In genomic region chr2:33320573-33320972, GRCh38 we compare ENCODE assay signal across 25 cellular contexts.
DNase-seq lines count a peak whose midpoint lies in the region; ATAC-seq, FAIRE-seq and TF ChIP-seq lines count a peak whose summit lies in the region.
"Had no signal": no experiment of that assay in that cellular context is flagged by ENCODE, and none has a peak within 500 bp of the region (broad histone marks: within the 10 kb centered on the region; RNA-seq: fewer than 3 reads in every experiment).

No MANE protein-coding gene starts in this region.

- peaks cover 48% of the 10 kb centered on the region for H3K4me1 ChIP-seq in KMS-11 (ENCODE audit: low read depth, poor library complexity, severe bottlenecking)
- H3K4me1 ChIP-seq in K562 (replicated peaks in 1 of 2; ENCODE audit: control insufficient read depth in 2 of 2, insufficient read depth in 2 of 2, low read length in 2 of 2): no peaks in the 10 kb centered on the region
- H3K4me1 ChIP-seq in osteoblast (ENCODE audit: insufficient read depth, low read length): peaks cover 23% of the 10 kb centered on the region
- H3K4me1 ChIP-seq: foreskin keratinocyte had no signal

- TF ChIP-seq CTCF in KMS-11 (conservative IDR thresholded peaks at IDR 0.05; ENCODE audit: low read depth, low read length) (no peak), K562 (IDR thresholded peaks at IDR 0.05 in 2 of 3, conservative IDR thresholded peaks at IDR 0.05 in 1 of 3; ENCODE audit: insufficient read depth in 2 of 3, low read depth in 1 of 3, low read length in 3 of 3) (no peak), osteoblast (IDR thresholded peaks at IDR 0.05; ENCODE audit: extremely low read depth, low read depth, low read length) (no peak)

- TF ChIP-seq EP300 in K562 (IDR thresholded peaks at IDR 0.05; ENCODE audit: low read length): no peak

- WGBS in K562 (ENCODE audit: insufficient coverage, low coverage, missing lambda C conversion rate): 15% methylated on average over 3 of the region's 3 CpGs

- in situ Hi-C loops in K562 (cut with MboI): no loop called here

- H3K4me3 ChIP-seq in KMS-11 (IDR thresholded peaks at IDR 0.05; ENCODE audit: insufficient read depth, low read depth, low read length) (no peak overlapping the region), K562 (no peak overlapping the region), osteoblast (ENCODE audit: insufficient read depth, low read length) (no peak overlapping the region)
- H3K4me3 ChIP-seq: hepatocyte, psoas muscle, skin epidermis had no signal

- H4K20me1 ChIP-seq in KMS-11 (ENCODE audit: insufficient read depth) (no peaks in the 10 kb centered on the region), K562 (replicated peaks; ENCODE audit: control insufficient read depth, insufficient read depth, low read length) (no peaks in the 10 kb centered on the region), osteoblast (ENCODE audit: insufficient read depth, low read length) (no peaks in the 10 kb centered on the region)

- no peaks in the 10 kb centered on the region for H3K36me3 ChIP-seq in KMS-11 (ENCODE audit: insufficient read depth)
- no peaks in the 10 kb centered on the region for H3K36me3 ChIP-seq in K562 (ENCODE audit: control insufficient read depth, insufficient read depth, low read length)
- H3K36me3 ChIP-seq in osteoblast (ENCODE audit: insufficient read depth, low read length): peaks cover 26% of the 10 kb centered on the region

- FAIRE-seq in K562 (lab: Jason Lieb, UNC): peak; percentile 19
- FAIRE-seq in frontal cortex (lab: Jason Lieb, UNC): no peak

- H3K9ac ChIP-seq in KMS-11: peak overlapping the region; percentile 30; the same call in 1 of the 2 replicates
- no peak overlapping the region for H3K9ac ChIP-seq in K562 (ENCODE audit: insufficient read depth in 1 of 2, low read depth in 2 of 2, low read length in 2 of 2)

- ATAC-seq in K562: no peak
- ATAC-seq: foreskin keratinocyte had no signal

- H3K27me3 ChIP-seq in KMS-11 (ENCODE audit: insufficient read depth, low read depth) (no peaks in the 10 kb centered on the region), K562 (ENCODE audit: control insufficient read depth in 2 of 2, insufficient read depth in 2 of 2, low read length in 2 of 2) (no peaks in the 10 kb centered on the region), osteoblast (ENCODE audit: insufficient read depth, low read length) (no peaks in the 10 kb centered on the region)
- H3K27me3 ChIP-seq: foreskin keratinocyte, hepatocyte had no signal

- POLR2A ChIA-PET in K562 (lab: Yijun Ruan, JAX): no interaction called here

- DNase-seq in DMS53 (lab: John Stamatoyannopoulos, UW) (peak; percentile 4), DMS53 treated with DMSO at 0.1 percent for 48 hours (lab: John Stamatoyannopoulos, UW; ENCODE audit: unreplicated experiment) (no peak), K562 (ENCODE audit: extremely low read depth in 1 of 4, low spot score in 3 of 4) (no peak), osteoblast (ENCODE audit: insufficient read length, low spot score, missing footprints) (peak; percentile 6), NOMO-1 treated with dmso at 0.1 percent for 144 hours (lab: John Stamatoyannopoulos, UW; ENCODE audit: unreplicated experiment) (no peak), UCSD-AML1 (lab: John Stamatoyannopoulos, UW; ENCODE audit: unreplicated experiment) (no peak), frontal cortex (ENCODE audit: low spot score in 2 of 2) (no peak)
- DNase-seq: activated naive CD4-positive, alpha-beta T cell treated with anti-CD3 and anti-CD28 coated beads, Interleukin-2, amount 10 ng/mL, durations not matched to agents 7 days and 5 days; CD4-positive, alpha-beta memory T cell; DMS153; foreskin keratinocyte; GF-D8; HCEC 1CT; NCI-H187 treated with DMSO at 0.1 percent for 48 hours; NCI-H345; NCI-H774; OCI-M1; psoas muscle; stimulated activated CD4-positive, alpha-beta T cell treated with anti-CD3 and anti-CD28 coated beads, Interleukin-4, amount 100 ng/mL, for 1 hour; trophoblast cell had no signal

- TF ChIP-seq RAD21 in K562 (CRISPR knock-in tag; conservative IDR thresholded peaks at IDR 0.05 in 1 of 2, IDR thresholded peaks at IDR 0.05 in 1 of 2): no peak

- H3K9me3 ChIP-seq in K562 (replicated peaks; ENCODE audit: control insufficient read depth, insufficient read depth, low read depth, low read length): no peaks in the 10 kb centered on the region
- H3K9me3 ChIP-seq in osteoblast (ENCODE audit: low read depth, low read length): no peaks in the 10 kb centered on the region
- H3K9me3 ChIP-seq: psoas muscle had no signal

- H3K9me1 ChIP-seq in K562 (ENCODE audit: control insufficient read depth, insufficient read depth, low read length): no peaks in the 10 kb centered on the region

- CTCF ChIA-PET in K562 (lab: Yijun Ruan, JAX; ENCODE audit: low intra/inter-chr PET ratio): no interaction called here

- no peak for TF ChIP-seq POLR2A in K562 (conservative IDR thresholded peaks at IDR 0.05)

- H2AFZ ChIP-seq in KMS-11 (ENCODE audit: low read depth): no peak overlapping the region
- H2AFZ ChIP-seq in K562 (ENCODE audit: low read depth, low read length): no peak overlapping the region
- no peak overlapping the region for H2AFZ ChIP-seq in osteoblast (ENCODE audit: low read length)
- H2AFZ ChIP-seq: hepatocyte had no signal

- intact Hi-C loops in K562 (cut with micrococcal nuclease): no loop called here

- peak overlapping the region; percentile 55 for H3K4me2 ChIP-seq in KMS-11
- H3K4me2 ChIP-seq in K562 (ENCODE audit: insufficient read depth, low read length): no peak overlapping the region
- H3K4me2 ChIP-seq in osteoblast (ENCODE audit: insufficient read depth, low read length): peak overlapping the region; percentile 77
- H3K4me2 ChIP-seq: hepatocyte had no signal

- H3K79me2 ChIP-seq in KMS-11 (ENCODE audit: insufficient read depth, low read depth) (no peaks in the 10 kb centered on the region), K562 (ENCODE audit: control insufficient read depth, insufficient read depth, low read length) (no peaks in the 10 kb centered on the region), osteoblast (ENCODE audit: insufficient read depth, low read length) (no peaks in the 10 kb centered on the region)
- H3K79me2 ChIP-seq: hepatocyte had no signal

- H3K27ac ChIP-seq in KMS-11 (peak overlapping the region; percentile 76; the same call in 1 of the 2 replicates), K562 (ENCODE audit: extremely low read depth, low read depth, low read length) (no peak overlapping the region), osteoblast (ENCODE audit: low read depth, low read length) (peak overlapping the region; percentile 88)
- H3K27ac ChIP-seq: 22Rv1, epithelial cell of prostate, foreskin keratinocyte, hepatocyte, psoas muscle had no signal

- no TSS peak for BruUV-seq in K562 (replicated peaks; lab: Mats Ljungman, UMichigan)

TF ChIP-seq in K562, 482 proteins besides CTCF, POLR2A, EP300 and RAD21 (continues in another document):
- TF ChIP-seq, protein P1, sequence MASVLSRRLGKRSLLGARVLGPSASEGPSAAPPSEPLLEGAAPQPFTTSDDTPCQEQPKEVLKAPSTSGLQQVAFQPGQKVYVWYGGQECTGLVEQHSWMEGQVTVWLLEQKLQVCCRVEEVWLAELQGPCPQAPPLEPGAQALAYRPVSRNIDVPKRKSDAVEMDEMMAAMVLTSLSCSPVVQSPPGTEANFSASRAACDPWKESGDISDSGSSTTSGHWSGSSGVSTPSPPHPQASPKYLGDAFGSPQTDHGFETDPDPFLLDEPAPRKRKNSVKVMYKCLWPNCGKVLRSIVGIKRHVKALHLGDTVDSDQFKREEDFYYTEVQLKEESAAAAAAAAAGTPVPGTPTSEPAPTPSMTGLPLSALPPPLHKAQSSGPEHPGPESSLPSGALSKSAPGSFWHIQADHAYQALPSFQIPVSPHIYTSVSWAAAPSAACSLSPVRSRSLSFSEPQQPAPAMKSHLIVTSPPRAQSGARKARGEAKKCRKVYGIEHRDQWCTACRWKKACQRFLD (CRISPR knock-in tag; IDR thresholded peaks at IDR 0.05): no peak
- no peak for TF ChIP-seq BACH1 (tag; IDR thresholded peaks at IDR 0.05)
- TF ChIP-seq MCM5 (IDR thresholded peaks at IDR 0.05; ENCODE audit: low read depth): no peak
- TF ChIP-seq, protein P2, sequence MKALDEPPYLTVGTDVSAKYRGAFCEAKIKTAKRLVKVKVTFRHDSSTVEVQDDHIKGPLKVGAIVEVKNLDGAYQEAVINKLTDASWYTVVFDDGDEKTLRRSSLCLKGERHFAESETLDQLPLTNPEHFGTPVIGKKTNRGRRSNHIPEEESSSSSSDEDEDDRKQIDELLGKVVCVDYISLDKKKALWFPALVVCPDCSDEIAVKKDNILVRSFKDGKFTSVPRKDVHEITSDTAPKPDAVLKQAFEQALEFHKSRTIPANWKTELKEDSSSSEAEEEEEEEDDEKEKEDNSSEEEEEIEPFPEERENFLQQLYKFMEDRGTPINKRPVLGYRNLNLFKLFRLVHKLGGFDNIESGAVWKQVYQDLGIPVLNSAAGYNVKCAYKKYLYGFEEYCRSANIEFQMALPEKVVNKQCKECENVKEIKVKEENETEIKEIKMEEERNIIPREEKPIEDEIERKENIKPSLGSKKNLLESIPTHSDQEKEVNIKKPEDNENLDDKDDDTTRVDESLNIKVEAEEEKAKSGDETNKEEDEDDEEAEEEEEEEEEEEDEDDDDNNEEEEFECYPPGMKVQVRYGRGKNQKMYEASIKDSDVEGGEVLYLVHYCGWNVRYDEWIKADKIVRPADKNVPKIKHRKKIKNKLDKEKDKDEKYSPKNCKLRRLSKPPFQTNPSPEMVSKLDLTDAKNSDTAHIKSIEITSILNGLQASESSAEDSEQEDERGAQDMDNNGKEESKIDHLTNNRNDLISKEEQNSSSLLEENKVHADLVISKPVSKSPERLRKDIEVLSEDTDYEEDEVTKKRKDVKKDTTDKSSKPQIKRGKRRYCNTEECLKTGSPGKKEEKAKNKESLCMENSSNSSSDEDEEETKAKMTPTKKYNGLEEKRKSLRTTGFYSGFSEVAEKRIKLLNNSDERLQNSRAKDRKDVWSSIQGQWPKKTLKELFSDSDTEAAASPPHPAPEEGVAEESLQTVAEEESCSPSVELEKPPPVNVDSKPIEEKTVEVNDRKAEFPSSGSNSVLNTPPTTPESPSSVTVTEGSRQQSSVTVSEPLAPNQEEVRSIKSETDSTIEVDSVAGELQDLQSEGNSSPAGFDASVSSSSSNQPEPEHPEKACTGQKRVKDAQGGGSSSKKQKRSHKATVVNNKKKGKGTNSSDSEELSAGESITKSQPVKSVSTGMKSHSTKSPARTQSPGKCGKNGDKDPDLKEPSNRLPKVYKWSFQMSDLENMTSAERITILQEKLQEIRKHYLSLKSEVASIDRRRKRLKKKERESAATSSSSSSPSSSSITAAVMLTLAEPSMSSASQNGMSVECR (CRISPR knock-in tag; IDR thresholded peaks at IDR 0.05): no peak

Comparison
In these comparisons a context has a peak if more than half of its experiments do, and no peak if none do; other contexts are left out.
1. DNase-seq: peak in DMS53 (single experiment) and osteoblast (single experiment); none in DMS53 treated with DMSO at 0.1 percent for 48 hours (single experiment), K562 (0 of 4), NOMO-1 treated with dmso at 0.1 percent for 144 hours (single experiment), UCSD-AML1 (single experiment) and frontal cortex (0 of 2).